ENCODE assay signal across 8 cellular contexts in genomic region chr19:54465367-54466109, GRCh38. TPM values are rescaled to one million over a fixed set of nuclear protein-coding genes. Genes with fewer than 3 reads are reported as not detected.
A peak's percentile ranks its signal among the peaks of the same experiment; 100 is the strongest.
DNase-seq lines count a peak whose midpoint lies in the region; ATAC-seq and TF ChIP-seq lines count a peak whose summit lies in the region.
"Had no signal": no experiment of that assay in that cellular context is flagged by ENCODE, and none has a peak within 500 bp of the region (broad histone marks: within the 10 kb centered on the region; RNA-seq: fewer than 3 reads in every experiment).

No MANE protein-coding gene starts in this region.

- peaks cover 29% of the 10 kb centered on the region for H3K4me1 Mint-ChIP-seq in CD14-positive monocyte
- peaks cover 22% of the 10 kb centered on the region for H3K4me1 Mint-ChIP-seq in activated B cell treated with CpG ODN at 0.5 μM for 24 hours

- H3K36me3 Mint-ChIP-seq in CD14-positive monocyte (peaks cover 14 to 16% of the 10 kb centered on the region in 2 donors), activated B cell treated with CpG ODN at 0.5 μM for 24 hours (ENCODE audit: low read depth) (peaks cover 24% of the 10 kb centered on the region)

- peak overlapping the region in 6 of 59 donors; percentile 46 to 96 (median 92) for H3K27ac ChIP-seq in dorsolateral prefrontal cortex

- peaks cover 3 to 22% (median 15%) of the 10 kb centered on the region in 7 donors for H3K9me3 Mint-ChIP-seq in CD14-positive monocyte
- H3K9me3 Mint-ChIP-seq in activated B cell treated with CpG ODN at 0.5 μM for 24 hours, result no peaks in the 10 kb centered on the region

- POLR2A ChIA-PET in activated B cell treated with CpG ODN at 0.5 μM for 24 hours (lab: Charles Lee), result interaction anchor here (1.9 kb wide), 1 partner anchor 17 kb away, joined by 11 read pairs; the partner anchor contains the start of gene LENG8

- H3K27ac Mint-ChIP-seq in CD14-positive monocyte (no peak overlapping the region), activated B cell treated with CpG ODN at 0.5 μM for 24 hours (no peak overlapping the region)

- TF ChIP-seq CTCF in CD14-positive monocyte (IDR thresholded peaks at IDR 0.05) (no peak), activated B cell treated with CpG ODN at 0.5 μM for 24 hours (IDR thresholded peaks at IDR 0.05) (no peak), dorsolateral prefrontal cortex (IDR thresholded peaks at IDR 0.05 in 54 of 56, conservative IDR thresholded peaks at IDR 0.05 in 2 of 56; ENCODE audit: low read depth in 1 of 56, partially characterized antibody in 56 of 56) (no peak)

- H3K4me3 Mint-ChIP-seq in CD14-positive monocyte, result peak overlapping the region; percentile 50 to 75
- H3K4me3 Mint-ChIP-seq in activated B cell treated with CpG ODN at 0.5 μM for 24 hours, result peak overlapping the region; percentile 57

- peak overlapping the region in 28 of 59 donors; percentile 10 to 82 (median 74) for H3K4me3 ChIP-seq in dorsolateral prefrontal cortex

- peaks cover 0 to 17% (median 5%) of the 10 kb centered on the region in 45 donors for H3K27me3 ChIP-seq in dorsolateral prefrontal cortex

- intact Hi-C loops in CD14-positive monocyte (cut with micrococcal nuclease), result no loop called here
- intact Hi-C loops in activated B cell treated with CpG ODN at 0.5 μM for 24 hours (cut with micrococcal nuclease), result loop anchor here (2.0 to 10.0 kb wide), 2 partner anchors 1011 to 1179 kb away; partner anchors contain the start of genes CCDC106, ZNF580, ZNF581 and ZNF628
- intact Hi-C loops in dorsolateral prefrontal cortex (cut with DNase I), result loop anchor here in 1 of 2 donors (2.0 kb wide), 1 partner anchor 17 kb away; the partner anchor contains the start of gene LENG8

- ATAC-seq in activated B cell treated with CpG ODN at 0.5 μM for 24 hours (ENCODE audit: low read depth) (no peak), GM21528 (IDR thresholded peaks at IDR 0.05; ENCODE audit: low FRiP score, unreplicated experiment) (no peak)

- CTCF ChIA-PET in activated B cell treated with CpG ODN at 0.5 μM for 24 hours (lab: Charles Lee), result no interaction called here

- H3K27me3 Mint-ChIP-seq in CD14-positive monocyte (ENCODE audit: low read depth in 3 of 3), result peaks cover 36 to 52% (median 47%) of the 10 kb centered on the region in 3 donors
- H3K27me3 Mint-ChIP-seq in activated B cell treated with CpG ODN at 0.5 μM for 24 hours, result peaks cover 12% of the 10 kb centered on the region

- DNase-seq in CD14-positive monocyte (ENCODE audit: low spot score), result no peak
- DNase-seq in activated B cell treated with CpG ODN at 0.5 μM for 24 hours, result no peak
- peak; percentile 88 for DNase-seq in mesenteric fat pad (ENCODE audit: low spot score)
- DNase-seq in dorsolateral prefrontal cortex, result no peak
- DNase-seq in EL, result no peak

RNA-seq across cellular contexts. Expression of gene LENG9, which starts 2.0 kb away (rescaled TPM):
- under 1 TPM in 1 of 2 donors, not detected in 1; 0.15 TPM for polyA plus RNA-seq in CD14-positive monocyte
- total RNA-seq in activated B cell treated with CpG ODN at 0.5 μM for 24 hours (6.3 and 8.5 TPM in 2 replicates), mesenteric fat pad (8.3 TPM), dorsolateral prefrontal cortex (1 to 10 TPM in 119 of 120 experiments, under 1 TPM in 1; 0.94 to 5.4 (median 3.1) TPM)

RNA-seq across cellular contexts. Expression of gene CDC42EP5, which starts 7.6 kb away (rescaled TPM):
- not detected for polyA plus RNA-seq in CD14-positive monocyte
- not detected in 2 replicates for total RNA-seq in activated B cell treated with CpG ODN at 0.5 μM for 24 hours
- total RNA-seq in mesenteric fat pad, result 38.1 TPM
- total RNA-seq in dorsolateral prefrontal cortex, result 10 to 100 TPM in 2 of 120 experiments, 1 to 10 TPM in 116, under 1 TPM in 2; 0.66 to 11.0 (median 3.4) TPM

RNA-seq across cellular contexts. Expression of gene LENG8, which starts 16.5 kb away (rescaled TPM):
- 1 to 10 TPM; 3.6 to 5.8 TPM for polyA plus RNA-seq in CD14-positive monocyte
- total RNA-seq in activated B cell treated with CpG ODN at 0.5 μM for 24 hours, result 296 and 363 TPM in 2 replicates
- total RNA-seq in mesenteric fat pad, result 141 TPM
- total RNA-seq in dorsolateral prefrontal cortex, result 100 to 1,000 TPM; 122 to 322 (median 204) TPM

RNA-seq across cellular contexts. Expression of gene LAIR2, which starts 37.1 kb away (rescaled TPM):
- polyA plus RNA-seq in CD14-positive monocyte, result under 1 TPM in 1 of 2 donors, not detected in 1; 0.38 TPM
- total RNA-seq in activated B cell treated with CpG ODN at 0.5 μM for 24 hours, result not detected in 2 replicates
- 1.7 TPM for total RNA-seq in mesenteric fat pad
- 1 to 10 TPM in 26 of 120 experiments, under 1 TPM in 5, not detected in 89; 0.62 to 2.7 (median 1.3) TPM for total RNA-seq in dorsolateral prefrontal cortex
- total RNA-seq: dermis microvascular lymphatic vessel endothelial cell had no signal

RNA-seq across cellular contexts. Expression of gene TTYH1, which starts 50.3 kb away (rescaled TPM):
- not detected for polyA plus RNA-seq in CD14-positive monocyte
- total RNA-seq in activated B cell treated with CpG ODN at 0.5 μM for 24 hours, result not detected in 2 replicates
- total RNA-seq in mesenteric fat pad, result not detected
- 100 to 1,000 TPM; 150 to 805 (median 333) TPM for total RNA-seq in dorsolateral prefrontal cortex
- total RNA-seq: dermis microvascular lymphatic vessel endothelial cell, left lung had no signal
